Comparison of ENCODE assay signal across 10 cellular contexts in the genomic region with DNA sequence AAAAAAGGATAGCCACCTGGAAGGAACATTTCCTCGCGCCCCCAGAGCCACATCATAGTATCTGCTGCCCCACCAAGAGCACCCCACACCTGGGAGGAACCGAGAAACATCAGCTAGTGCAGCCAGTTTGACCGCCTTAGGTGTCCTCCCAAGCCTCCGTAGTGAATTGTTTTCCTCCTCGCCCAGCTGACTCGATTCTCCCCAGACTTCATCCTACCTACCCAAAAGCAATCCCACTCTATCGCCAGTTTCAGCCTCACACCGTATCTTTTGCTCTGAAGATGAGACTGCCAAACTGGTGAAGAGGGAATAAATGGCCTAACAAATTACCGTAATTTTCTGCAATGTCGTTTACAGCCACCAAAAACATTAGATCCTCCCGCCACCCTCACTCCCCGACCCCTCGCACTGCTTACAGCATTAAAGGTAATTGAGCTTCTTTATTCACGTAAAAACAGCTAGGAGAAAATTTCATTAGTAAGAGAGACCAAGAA. TPM values are rescaled to one million over a fixed set of nuclear protein-coding genes. Genes with fewer than 3 reads are reported as not detected.
DNase-seq lines count a peak whose midpoint lies in the region; ATAC-seq and TF ChIP-seq lines count a peak whose summit lies in the region.
"Had no signal": no experiment of that assay in that cellular context is flagged by ENCODE, and none has a peak within 500 bp of the region (broad histone marks: within the 10 kb centered on the region; RNA-seq: fewer than 3 reads in every experiment).

No MANE protein-coding gene starts in this region.

- no peak overlapping the region for H3K4me3 ChIP-seq in DND-41 (ENCODE audit: low read depth in 1 of 2, low read length in 2 of 2)

- peaks cover 46% of the 10 kb centered on the region for H3K4me1 ChIP-seq in DND-41 (ENCODE audit: insufficient read depth, low read length)

- H4K20me1 ChIP-seq in DND-41 (ENCODE audit: insufficient read depth, low read length) = peaks cover 2% of the 10 kb centered on the region; the same call in 1 of the 2 replicates

- peaks cover 35% of the 10 kb centered on the region for H3K4me1 Mint-ChIP-seq in activated T-helper 2 cell treated with anti-CD3 and anti-CD28 coated beads, Interferon-gamma antibody, Interleukin-2, Interleukin-4, amounts not matched to agents 10 μg/mL and 5 μg/mL and 100 μg/mL, durations not matched to agents 14 hours and 24 hours and 36 hours (ENCODE audit: low read depth)
- H3K4me1 Mint-ChIP-seq in naive B cell = peaks cover 24 to 28% (median 28%) of the 10 kb centered on the region in 3 donors

- H3K4me3 Mint-ChIP-seq in activated T-helper 2 cell treated with anti-CD3 and anti-CD28 coated beads, Interferon-gamma antibody, Interleukin-2, Interleukin-4, amounts not matched to agents 10 μg/mL and 5 μg/mL and 100 μg/mL, durations not matched to agents 14 hours and 24 hours and 36 hours (ENCODE audit: low read depth) = peak overlapping the region; percentile 68
- H3K4me3 Mint-ChIP-seq in naive B cell = peak overlapping the region in 7 of 8 donors; percentile 26 to 99 (median 50)

- peak overlapping the region; percentile 36 for H3K27ac Mint-ChIP-seq in activated T-helper 2 cell treated with anti-CD3 and anti-CD28 coated beads, Interferon-gamma antibody, Interleukin-2, Interleukin-4, amounts not matched to agents 10 μg/mL and 5 μg/mL and 100 μg/mL, durations not matched to agents 14 hours and 24 hours and 36 hours
- H3K27ac Mint-ChIP-seq in naive B cell = no peak overlapping the region

- peaks cover 8% of the 10 kb centered on the region for H3K36me3 Mint-ChIP-seq in activated T-helper 2 cell treated with anti-CD3 and anti-CD28 coated beads, Interferon-gamma antibody, Interleukin-2, Interleukin-4, amounts not matched to agents 10 μg/mL and 5 μg/mL and 100 μg/mL, durations not matched to agents 14 hours and 24 hours and 36 hours (ENCODE audit: low read depth)
- H3K36me3 Mint-ChIP-seq in naive B cell = no peaks in the 10 kb centered on the region

- H3K27ac ChIP-seq in C4-2B = peak overlapping the region; percentile 98
- no peak overlapping the region for H3K27ac ChIP-seq in DND-41 (ENCODE audit: low read length)
- H3K27ac ChIP-seq: brain microvascular endothelial cell had no signal

- H3K9ac ChIP-seq in DND-41 (ENCODE audit: low read depth, low read length) = no peak overlapping the region

- no peaks in the 10 kb centered on the region for H3K27me3 ChIP-seq in DND-41 (ENCODE audit: insufficient read depth, low read length, poor library complexity)
- H3K27me3 ChIP-seq: brain microvascular endothelial cell, gastrocnemius medialis had no signal

- H3K9me3 Mint-ChIP-seq in activated T-helper 2 cell treated with anti-CD3 and anti-CD28 coated beads, Interferon-gamma antibody, Interleukin-2, Interleukin-4, amounts not matched to agents 10 μg/mL and 5 μg/mL and 100 μg/mL, durations not matched to agents 14 hours and 24 hours and 36 hours = no peaks in the 10 kb centered on the region
- no peaks in the 10 kb centered on the region for H3K9me3 Mint-ChIP-seq in naive B cell

- H3K79me2 ChIP-seq in DND-41 (ENCODE audit: insufficient read depth, low read length) = peaks cover 42% of the 10 kb centered on the region

- peaks cover 5% of the 10 kb centered on the region; the same call in 1 of the 2 replicates for H3K36me3 ChIP-seq in DND-41 (ENCODE audit: insufficient read depth, low read length)
- H3K36me3 ChIP-seq: brain microvascular endothelial cell, gastrocnemius medialis had no signal

- ATAC-seq in DND-41 (ENCODE audit: insufficient read depth, low read depth) = no peak
- ATAC-seq in naive B cell (ENCODE audit: low read depth in 2 of 2) = no peak
- ATAC-seq: gastrocnemius medialis had no signal

- intact Hi-C loops in activated T-helper 2 cell treated with anti-CD3 and anti-CD28 coated beads, Interferon-gamma antibody, Interleukin-2, Interleukin-4, amounts not matched to agents 10 μg/mL and 5 μg/mL and 100 μg/mL, durations not matched to agents 14 hours and 24 hours and 36 hours (cut with micrococcal nuclease) = loop anchor here (10.0 kb wide), 1 partner anchor 523 kb away; the partner anchor contains the start of gene DIP2B
- intact Hi-C loops in posterior cingulate gyrus (cut with DNase I) = loop anchor here (5.0 kb wide), 1 partner anchor 200 kb away; no protein-coding TSS in a partner anchor

- DNase-seq in DND-41 = no peak
- no peak for DNase-seq in activated T-helper 2 cell treated with anti-CD3 and anti-CD28 coated beads, Interferon-gamma antibody, Interleukin-2, Interleukin-4, amounts not matched to agents 10 μg/mL and 5 μg/mL and 100 μg/mL, durations not matched to agents 14 hours and 24 hours and 36 hours (ENCODE audit: low spot score)
- no peak for DNase-seq in naive B cell
- DNase-seq in posterior cingulate gyrus = no peak
- no peak for DNase-seq in GM19240 (ENCODE audit: insufficient read length, low spot score)
- DNase-seq in NCI-H1436 treated with DMSO at 0.1 percent for 48 hours (lab: John Stamatoyannopoulos, UW) = no peak
- DNase-seq in OCI-M1 (lab: John Stamatoyannopoulos, UW) = no peak

- H3K27me3 Mint-ChIP-seq in activated T-helper 2 cell treated with anti-CD3 and anti-CD28 coated beads, Interferon-gamma antibody, Interleukin-2, Interleukin-4, amounts not matched to agents 10 μg/mL and 5 μg/mL and 100 μg/mL, durations not matched to agents 14 hours and 24 hours and 36 hours (ENCODE audit: low read depth) = peaks cover 7% of the 10 kb centered on the region
- peaks cover 0 to 5% (median 0%) of the 10 kb centered on the region in 3 donors for H3K27me3 Mint-ChIP-seq in naive B cell

- H2AFZ ChIP-seq in DND-41 (ENCODE audit: low read depth, low read length) = 0 out of 2 replicates have a peak overlapping the region, but pooled peaks have one; percentile 43

- H3K9me3 ChIP-seq in DND-41 (ENCODE audit: insufficient read depth, low read length, severe bottlenecking) = no peaks in the 10 kb centered on the region
- H3K9me3 ChIP-seq: gastrocnemius medialis had no signal

- TF ChIP-seq CTCF in C4-2B (conservative IDR thresholded peaks at IDR 0.05) (no peak), DND-41 (IDR thresholded peaks at IDR 0.05; ENCODE audit: borderline replicate concordance, extremely low read depth, low read length, poor library complexity, severe bottlenecking) (no peak)

- no peak overlapping the region for H3K4me2 ChIP-seq in DND-41 (ENCODE audit: insufficient read depth, low read length)

RNA-seq across cellular contexts. Expression of gene SLC11A2, which starts 1.2 kb away (rescaled TPM):
- 56.6 and 62.9 TPM in 2 replicates for total RNA-seq in activated T-helper 2 cell treated with anti-CD3 and anti-CD28 coated beads, Interferon-gamma antibody, Interleukin-2, Interleukin-4, amounts not matched to agents 10 μg/mL and 5 μg/mL and 100 μg/mL, durations not matched to agents 14 hours and 24 hours and 36 hours
- 10 to 100 TPM in 2 of 6 donors, 1 to 10 TPM in 4; 7.7 to 14.5 (median 9.4) TPM for polyA plus RNA-seq in naive B cell (ENCODE audit: low read depth in 6 of 6)

RNA-seq across cellular contexts. Expression of gene LETMD1, which starts 20.7 kb away (rescaled TPM):
- total RNA-seq in activated T-helper 2 cell treated with anti-CD3 and anti-CD28 coated beads, Interferon-gamma antibody, Interleukin-2, Interleukin-4, amounts not matched to agents 10 μg/mL and 5 μg/mL and 100 μg/mL, durations not matched to agents 14 hours and 24 hours and 36 hours = 61.0 and 63.1 TPM in 2 replicates
- polyA plus RNA-seq in naive B cell (ENCODE audit: low read depth in 6 of 6) = 10 to 100 TPM; 17.9 to 32.7 (median 24.8) TPM

RNA-seq across cellular contexts. Expression of gene CSRNP2, which starts 56.0 kb away (rescaled TPM):
- 28.3 and 31.2 TPM in 2 replicates for total RNA-seq in activated T-helper 2 cell treated with anti-CD3 and anti-CD28 coated beads, Interferon-gamma antibody, Interleukin-2, Interleukin-4, amounts not matched to agents 10 μg/mL and 5 μg/mL and 100 μg/mL, durations not matched to agents 14 hours and 24 hours and 36 hours
- polyA plus RNA-seq in naive B cell (ENCODE audit: low read depth in 6 of 6) = 1 to 10 TPM in 5 of 6 donors, not detected in 1; 1.8 to 6.9 (median 4.3) TPM
